9 cellular contexts compared by ENCODE assay signal in genomic region chr1:32619701-32620485, GRCh38. TPM values are rescaled to one million over a fixed set of nuclear protein-coding genes. Genes with fewer than 3 reads are reported as not detected.
A peak's percentile ranks its signal among the peaks of the same experiment; 100 is the strongest.
DNase-seq lines count a peak whose midpoint lies in the region; ATAC-seq, FAIRE-seq and TF ChIP-seq lines count a peak whose summit lies in the region.
"Had no signal": no experiment of that assay in that cellular context is flagged by ENCODE, and none has a peak within 500 bp of the region (broad histone marks: within the 10 kb centered on the region; RNA-seq: fewer than 3 reads in every experiment).

No MANE protein-coding gene starts in this region.

- TF ChIP-seq CTCF in GM12865 (IDR thresholded peaks at IDR 0.05; ENCODE audit: insufficient read depth, low read depth, low read length, missing control alignments) (no peak), LNCAP (IDR thresholded peaks at IDR 0.05) (peak; percentile 15; the same call in 1 of the 2 replicates), hepatocyte (IDR thresholded peaks at IDR 0.05; ENCODE audit: poor library complexity) (peak; percentile 37), Caco-2 (IDR thresholded peaks at IDR 0.05; ENCODE audit: insufficient read depth in 1 of 2, low read depth in 1 of 2, low read length in 1 of 2, severe bottlenecking in 1 of 2, unreplicated experiment in 1 of 2) (no peak)

- H3K79me2 ChIP-seq in hepatocyte = no peaks in the 10 kb centered on the region

- no peaks in the 10 kb centered on the region for H3K9me3 Mint-ChIP-seq in Caco-2 (ENCODE audit: unreplicated experiment)

- peak; percentile 82 for ATAC-seq in GM21390 (IDR thresholded peaks at IDR 0.05; ENCODE audit: unreplicated experiment)

- H3K27ac ChIP-seq in hepatocyte = no peak overlapping the region
- H3K27ac ChIP-seq in small intestine (ENCODE audit: low read depth in 1 of 2, low read length in 1 of 2) = no peak overlapping the region

- no peak overlapping the region for H3K27ac Mint-ChIP-seq in Caco-2 (ENCODE audit: unreplicated experiment)

- H3K27me3 ChIP-seq in hepatocyte (no peaks in the 10 kb centered on the region), small intestine (ENCODE audit: control insufficient read depth in 2 of 2, insufficient read depth in 2 of 2, low read length in 2 of 2) (no peaks in the 10 kb centered on the region), Caco-2 (replicated peaks; ENCODE audit: control insufficient read depth, insufficient read depth, low read length) (no peaks in the 10 kb centered on the region)

- WGBS in hepatocyte (ENCODE audit: low lambda C conversion rate, missing lambda C conversion rate) = 89% methylated on average over 5 of the region's 5 CpGs
- 60 to 73% (median 65%) methylated on average over 5 of the region's 5 CpGs for WGBS in small intestine, 3 donors

- FAIRE-seq in small intestine (lab: Jason Lieb, UNC) = no peak

- H3K36me3 ChIP-seq in hepatocyte (replicated peaks; ENCODE audit: insufficient read depth, low read depth) (no peaks in the 10 kb centered on the region), small intestine (ENCODE audit: control insufficient read depth in 2 of 2, insufficient read depth in 2 of 2, low read length in 2 of 2) (peaks cover 2 to 4% of the 10 kb centered on the region in 2 donors), Caco-2 (ENCODE audit: control insufficient read depth, insufficient read depth, low read length) (no peaks in the 10 kb centered on the region; the same call in 1 of the 2 replicates)

- H3K9me3 ChIP-seq in hepatocyte (ENCODE audit: low read depth) (no peaks in the 10 kb centered on the region), small intestine (ENCODE audit: control insufficient read depth, low read depth) (no peaks in the 10 kb centered on the region), Caco-2 (no peaks in the 10 kb centered on the region)

- no peaks in the 10 kb centered on the region for H3K9me2 ChIP-seq in hepatocyte (replicated peaks; ENCODE audit: insufficient read depth)

- H2AFZ ChIP-seq in hepatocyte = no peak overlapping the region

- POLR2A ChIA-PET in Caco-2 (lab: Charles Lee) = no interaction called here

- no peaks in the 10 kb centered on the region for H3K4me1 ChIP-seq in hepatocyte (ENCODE audit: insufficient read depth)
- no peaks in the 10 kb centered on the region for H3K4me1 ChIP-seq in small intestine (ENCODE audit: control insufficient read depth in 2 of 2, insufficient read depth in 1 of 2, low read depth in 1 of 2, low read length in 1 of 2)
- H3K4me1 ChIP-seq in Caco-2 = no peaks in the 10 kb centered on the region

- H4K20me1 ChIP-seq in hepatocyte (ENCODE audit: insufficient read depth, poor library complexity, severe bottlenecking) = no peaks in the 10 kb centered on the region

- H3K36me3 Mint-ChIP-seq in Caco-2 (ENCODE audit: insufficient read depth, unreplicated experiment) = peaks cover 13% of the 10 kb centered on the region

- no peak overlapping the region for H3K4me2 ChIP-seq in hepatocyte

- intact Hi-C loops in Caco-2 (cut with micrococcal nuclease; ENCODE audit: unreplicated experiment) = loop anchor here (10.0 kb wide), 1 partner anchor 95 kb away; no protein-coding TSS in a partner anchor

- H3K4me3 ChIP-seq in GM12865 (ENCODE audit: low read depth, low read length) = no peak overlapping the region
- H3K4me3 ChIP-seq in hepatocyte = no peak overlapping the region
- H3K4me3 ChIP-seq in small intestine (ENCODE audit: low read depth in 1 of 2, low read length in 2 of 2) = no peak overlapping the region
- H3K4me3 ChIP-seq in Caco-2 (ENCODE audit: low read depth, low read length) = no peak overlapping the region

- BruUV-seq in Caco-2 (replicated peaks; lab: Mats Ljungman, UMichigan) = no TSS peak

- H3K27me3 Mint-ChIP-seq in Caco-2 (ENCODE audit: insufficient read depth, unreplicated experiment) = no peaks in the 10 kb centered on the region

- no peak overlapping the region for H3K4me3 Mint-ChIP-seq in Caco-2 (ENCODE audit: unreplicated experiment)

- CTCF ChIA-PET in Caco-2 (lab: Charles Lee) = no interaction called here

- no peaks in the 10 kb centered on the region for H3K4me1 Mint-ChIP-seq in Caco-2 (ENCODE audit: low read depth, unreplicated experiment)

- DNase-seq in GM12865 (ENCODE audit: low read depth) (peak; percentile 86), hepatocyte (ENCODE audit: low spot score) (peak; percentile 22), small intestine (no peak), NOMO-1 treated with dmso at 0.1 percent for 144 hours (lab: John Stamatoyannopoulos, UW; ENCODE audit: unreplicated experiment) (no peak), Caco-2 (no peak)
- no peak for DNase-seq in activated CD4-positive, CD25-positive, alpha-beta regulatory T cell treated with anti-CD3 and anti-CD28 coated beads, Interleukin-2, amount 50 U/mL, for 72 hours
- DNase-seq: activated CD8-positive, alpha-beta memory T cell treated with anti-CD3 and anti-CD28 coated beads for 24 hours had no signal

RNA-seq across cellular contexts. Expression of gene ZBTB8OS, which starts 30.5 kb away (rescaled TPM):
- total RNA-seq in hepatocyte (65.1 and 70.1 TPM in 2 replicates), Caco-2 (2022) (50.5 and 52.5 TPM in 2 replicates)
- polyA plus RNA-seq in hepatocyte (62.7 and 64.6 TPM in 2 replicates), small intestine (10 to 100 TPM; 55.7 to 98.4 (median 90.8) TPM)

RNA-seq across cellular contexts. Expression of gene RBBP4, which starts 31.1 kb away (rescaled TPM):
- 139 and 147 TPM in 2 replicates for total RNA-seq in hepatocyte
- polyA plus RNA-seq in hepatocyte = 167 and 177 TPM in 2 replicates
- 10 to 100 TPM; 38.7 to 74.9 (median 45.1) TPM for polyA plus RNA-seq in small intestine
- total RNA-seq in Caco-2 (2022) = 175 and 179 TPM in 2 replicates

Comparison
In these comparisons a context has a peak if more than half of its experiments do, and no peak if none do; other contexts are left out.
1. DNase-seq: peak in GM12865 (single experiment) and hepatocyte (single experiment); none in small intestine (single experiment), NOMO-1 treated with dmso at 0.1 percent for 144 hours (single experiment), activated CD4-positive, CD25-positive, alpha-beta regulatory T cell treated with anti-CD3 and anti-CD28 coated beads, Interleukin-2, amount 50 U/mL, for 72 hours (single experiment) and Caco-2 (0 of 2).
2. CTCF ChIP-seq: peak in LNCAP (single experiment) and hepatocyte (single experiment); none in GM12865 (single experiment) and Caco-2 (0 of 2).